8 cellular contexts compared by ENCODE assay signal in the genomic region with DNA sequence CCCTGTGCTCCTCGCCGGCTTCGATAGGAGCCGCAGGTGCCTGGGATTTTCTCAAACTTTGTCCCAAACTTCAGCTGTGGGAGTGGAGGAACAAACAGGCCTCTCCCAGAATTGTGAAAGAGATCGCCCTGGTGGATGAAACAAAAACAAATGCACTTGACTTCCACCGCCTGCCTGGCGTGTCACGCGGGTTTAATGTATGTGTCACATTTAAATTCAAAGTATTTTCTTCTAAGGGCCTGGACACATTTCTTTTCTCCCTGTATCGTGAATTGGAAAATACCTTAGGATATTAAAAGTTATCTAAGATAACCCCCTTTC. TPM values are rescaled to one million over a fixed set of nuclear protein-coding genes. Genes with fewer than 3 reads are reported as not detected.
DNase-seq lines count a peak whose midpoint lies in the region; ATAC-seq and TF ChIP-seq lines count a peak whose summit lies in the region.

No MANE protein-coding gene starts in this region.

- peak overlapping the region; percentile 90 for H3K27ac ChIP-seq in HUES6 (ENCODE audit: low read depth, low read length)
- H3K27ac ChIP-seq in WERI-Rb-1: peak overlapping the region; percentile 95

- H3K4me1 Mint-ChIP-seq in neural crest cell: peaks cover 60% of the 10 kb centered on the region

- no peaks in the 10 kb centered on the region for H3K36me3 Mint-ChIP-seq in neural crest cell (ENCODE audit: low read depth)

- no peaks in the 10 kb centered on the region for H3K27me3 ChIP-seq in HUES6 (ENCODE audit: control insufficient read depth, insufficient read depth, low read length)
- H3K27me3 ChIP-seq in WERI-Rb-1 (ENCODE audit: insufficient read depth, low read depth, severe bottlenecking): no peaks in the 10 kb centered on the region

- H3K9ac ChIP-seq in HUES6 (ENCODE audit: low read length): peak overlapping the region; percentile 97

- DNase-seq in NCI-H1105 treated with DMSO at 0.1 percent for 48 hours (lab: John Stamatoyannopoulos, UW) (peak; percentile 82), NCI-H1105 (lab: John Stamatoyannopoulos, UW) (no peak), WERI-Rb-1 (no peak), neural crest cell (ENCODE audit: low read depth, low spot score) (no peak)

- peak overlapping the region; percentile 99 for H3K27ac Mint-ChIP-seq in neural crest cell (ENCODE audit: unreplicated experiment)

- TF ChIP-seq CTCF in WERI-Rb-1 (IDR thresholded peaks at IDR 0.05; ENCODE audit: low read depth, low read length) (no peak), neural crest cell (conservative IDR thresholded peaks at IDR 0.05) (peak; percentile 46)

- H3K27me3 Mint-ChIP-seq in neural crest cell (ENCODE audit: low read depth): no peaks in the 10 kb centered on the region

- H3K4me3 Mint-ChIP-seq in neural crest cell: peak overlapping the region; percentile 100

- H3K36me3 ChIP-seq in HUES6 (ENCODE audit: control insufficient read depth, insufficient read depth, low read length): no peaks in the 10 kb centered on the region
- H3K36me3 ChIP-seq in WERI-Rb-1: peaks cover 2% of the 10 kb centered on the region; the same call in 1 of the 2 replicates

- H3K9me3 Mint-ChIP-seq in neural crest cell: no peaks in the 10 kb centered on the region

- H3K4me1 ChIP-seq in HUES6 (ENCODE audit: control insufficient read depth, insufficient read depth, low read length): peaks cover 42% of the 10 kb centered on the region

- peak overlapping the region; percentile 97 for H3K4me3 ChIP-seq in HUES6 (ENCODE audit: low read depth, low read length)
- H3K4me3 ChIP-seq in WERI-Rb-1 (ENCODE audit: low read depth, low read length): peak overlapping the region; percentile 99

- ATAC-seq in GM21619 (IDR thresholded peaks at IDR 0.05; ENCODE audit: unreplicated experiment) (peak; percentile 21), esophagus mucosa (peak; percentile 59), GM18520 (IDR thresholded peaks at IDR 0.05; ENCODE audit: unreplicated experiment) (no peak)

- H3K9me3 ChIP-seq in HUES6 (ENCODE audit: control insufficient read depth, insufficient read depth, low read depth, low read length) (no peaks in the 10 kb centered on the region), WERI-Rb-1 (ENCODE audit: severe bottlenecking) (no peaks in the 10 kb centered on the region)

RNA-seq across cellular contexts. Expression of gene WASL, which starts 0.7 kb away (rescaled TPM):
- 31.2 TPM for total RNA-seq in esophagus mucosa
- 30.4 and 32.5 TPM in 2 replicates for total RNA-seq in neural crest cell
